ENCODE assay signal across 30 cellular contexts in genomic region chr7:48419401-48419800, GRCh38.
"Had no signal": no experiment of that assay in that cellular context is flagged by ENCODE, and none has a peak within 500 bp of the region (broad histone marks: within the 10 kb centered on the region; RNA-seq: fewer than 3 reads in every experiment).

No MANE protein-coding gene starts in this region.

- H3K27ac Mint-ChIP-seq: activated CD4-positive, alpha-beta memory T cell treated with anti-CD3 and anti-CD28 coated beads, Interleukin-2, amount 10 ng/mL, durations not matched to agents 7 days and 5 days; activated CD4-positive, alpha-beta T cell treated with anti-CD3 and anti-CD28 coated beads, Interleukin-2, amount 10 ng/mL, durations not matched to agents 7 days and 5 days; activated naive CD8-positive, alpha-beta T cell; activated T-cell treated with anti-CD3 and anti-CD28 coated beads, Interleukin-2, amount 50 U/mL, for 24 hours; activated T-cell treated with anti-CD3 and anti-CD28 coated beads, Interleukin-2, amount 50 U/mL, for 72 hours; dendritic cell treated with granulocyte-macrophage colony-stimulating factor and Interleukin-4, amounts not matched to agents 40 ng/mL and 50 ng/mL, for 4 days had no signal

- DNase-seq: activated CD4-positive, alpha-beta memory T cell treated with anti-CD3 and anti-CD28 coated beads, Interleukin-2, amount 10 ng/mL, durations not matched to agents 7 days and 5 days; activated CD4-positive, alpha-beta T cell treated with anti-CD3 and anti-CD28 coated beads for 1 hour; activated CD4-positive, alpha-beta T cell treated with anti-CD3 and anti-CD28 coated beads for 4 hours; activated CD4-positive, alpha-beta T cell treated with anti-CD3 and anti-CD28 coated beads, Interleukin-2, amount 10 ng/mL, durations not matched to agents 7 days and 5 days; activated CD4-positive, alpha-beta T cell treated with anti-CD3 and anti-CD28 coated beads, Interleukin-2, amount 50 U/mL, for 4 hours; activated CD4-positive, CD25-positive, alpha-beta regulatory T cell; activated CD8-positive, alpha-beta memory T cell treated with anti-CD3 and anti-CD28 coated beads, Interleukin-2, amount 50 U/mL, for 48 hours; activated gamma-delta T cell treated with Interleukin-2 at 50 U/mL for 16 hours; activated naive CD4-positive, alpha-beta T cell treated with anti-CD3 and anti-CD28 coated beads, Interleukin-2, amount 50 U/mL, for 16 hours; activated naive CD4-positive, alpha-beta T cell treated with Interleukin-2 at 50 U/mL for 16 hours; activated T-cell treated with anti-CD3 and anti-CD28 coated beads for 4 hours; activated T-cell treated with anti-CD3 and anti-CD28 coated beads, Interleukin-2, amount 50 U/mL, for 24 hours; activated T-cell treated with anti-CD3 and anti-CD28 coated beads, Interleukin-2, amount 50 U/mL, for 72 hours; amniotic stem cell; anterior cingulate cortex; body of pancreas; central memory CD4-positive, alpha-beta T cell; cerebellar nuclear complex; dorsolateral prefrontal cortex; effector memory CD4-positive, alpha-beta T cell; foreskin melanocyte; heart right ventricle; T-helper 2 cell had no signal

- H3K4me3 ChIP-seq: body of pancreas, cardiac muscle cell, coronary artery, dorsolateral prefrontal cortex, gastroesophageal sphincter, heart right ventricle, hepatocyte had no signal

- H3K4me1 ChIP-seq: body of pancreas, gastroesophageal sphincter, heart right ventricle had no signal

- H3K9me3 ChIP-seq: body of pancreas, gastroesophageal sphincter, heart right ventricle had no signal

- H2AFZ ChIP-seq: hepatocyte had no signal

- H3K9me3 Mint-ChIP-seq: activated CD4-positive, alpha-beta memory T cell treated with anti-CD3 and anti-CD28 coated beads, Interleukin-2, amount 10 ng/mL, durations not matched to agents 7 days and 5 days; activated CD4-positive, alpha-beta T cell treated with anti-CD3 and anti-CD28 coated beads, Interleukin-2, amount 10 ng/mL, durations not matched to agents 7 days and 5 days; activated T-cell treated with anti-CD3 and anti-CD28 coated beads, Interleukin-2, amount 50 U/mL, for 24 hours; activated T-cell treated with anti-CD3 and anti-CD28 coated beads, Interleukin-2, amount 50 U/mL, for 72 hours; dendritic cell treated with granulocyte-macrophage colony-stimulating factor and Interleukin-4, amounts not matched to agents 40 ng/mL and 50 ng/mL, for 4 days had no signal

- H3K36me3 Mint-ChIP-seq: activated naive CD8-positive, alpha-beta T cell had no signal

- ATAC-seq: activated T-cell treated with anti-CD3 and anti-CD28 coated beads, Interleukin-2, amount 50 U/mL, for 72 hours; body of pancreas; esophagus mucosa; gastroesophageal sphincter; heart right ventricle had no signal

- H3K27me3 ChIP-seq: body of pancreas, cardiac muscle cell, dorsolateral prefrontal cortex, gastroesophageal sphincter, hepatocyte had no signal

- H3K27me3 Mint-ChIP-seq: activated CD4-positive, alpha-beta memory T cell treated with anti-CD3 and anti-CD28 coated beads, Interleukin-2, amount 10 ng/mL, durations not matched to agents 7 days and 5 days; activated T-cell treated with anti-CD3 and anti-CD28 coated beads, Interleukin-2, amount 50 U/mL, for 24 hours; dendritic cell treated with granulocyte-macrophage colony-stimulating factor and Interleukin-4, amounts not matched to agents 40 ng/mL and 50 ng/mL, for 4 days had no signal

- H3K4me3 Mint-ChIP-seq: activated CD4-positive, alpha-beta memory T cell treated with anti-CD3 and anti-CD28 coated beads, Interleukin-2, amount 10 ng/mL, durations not matched to agents 7 days and 5 days; activated CD4-positive, alpha-beta T cell treated with anti-CD3 and anti-CD28 coated beads, Interleukin-2, amount 10 ng/mL, durations not matched to agents 7 days and 5 days; activated naive CD8-positive, alpha-beta T cell; activated T-cell treated with anti-CD3 and anti-CD28 coated beads, Interleukin-2, amount 50 U/mL, for 24 hours; activated T-cell treated with anti-CD3 and anti-CD28 coated beads, Interleukin-2, amount 50 U/mL, for 72 hours; dendritic cell treated with granulocyte-macrophage colony-stimulating factor and Interleukin-4, amounts not matched to agents 40 ng/mL and 50 ng/mL, for 4 days had no signal

- H3K4me2 ChIP-seq: hepatocyte had no signal

- H3K79me2 ChIP-seq: hepatocyte had no signal

- H3K36me3 ChIP-seq: cardiac muscle cell, gastroesophageal sphincter, heart right ventricle had no signal

- H3K27ac ChIP-seq: body of pancreas, cardiac muscle cell, coronary artery, dorsolateral prefrontal cortex, gastroesophageal sphincter, heart right ventricle, hepatocyte had no signal

- H3K4me1 Mint-ChIP-seq: activated CD4-positive, alpha-beta memory T cell treated with anti-CD3 and anti-CD28 coated beads, Interleukin-2, amount 10 ng/mL, durations not matched to agents 7 days and 5 days; activated CD4-positive, alpha-beta T cell treated with anti-CD3 and anti-CD28 coated beads, Interleukin-2, amount 10 ng/mL, durations not matched to agents 7 days and 5 days had no signal
